ENCODE assay signal across 8 cellular contexts in the genomic region with DNA sequence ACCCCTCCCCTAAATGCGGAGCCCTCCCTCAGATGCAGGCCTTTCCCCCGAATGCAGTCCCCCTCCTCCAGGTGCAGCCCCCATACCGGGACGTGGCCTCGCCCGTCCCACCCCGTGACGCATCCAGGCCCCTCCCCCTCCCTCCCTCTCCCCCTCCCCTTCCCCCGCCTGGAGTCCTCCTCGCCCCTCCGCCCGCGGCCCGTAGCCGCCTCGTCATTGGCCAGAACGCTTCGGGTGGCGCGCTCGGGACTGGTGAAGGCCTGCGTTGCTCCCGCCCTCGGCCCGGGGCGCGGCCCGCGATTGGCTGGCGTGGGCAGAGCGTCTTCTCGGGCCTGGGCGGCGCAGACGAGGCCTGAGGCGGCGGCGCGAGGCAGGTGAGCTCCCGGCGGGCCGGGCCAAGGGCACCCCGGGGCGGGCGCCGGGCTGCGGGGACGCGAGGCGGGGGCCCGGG. TPM values are rescaled to one million over a fixed set of nuclear protein-coding genes. Genes with fewer than 3 reads are reported as not detected.
DNase-seq lines count a peak whose midpoint lies in the region; ATAC-seq and TF ChIP-seq lines count a peak whose summit lies in the region.

No MANE protein-coding gene starts in this region.

- H3K4me1 ChIP-seq in colonic mucosa (peaks cover 5% of the 10 kb centered on the region), left lung (peaks cover 19 to 45% of the 10 kb centered on the region in 2 donors)

- no peaks in the 10 kb centered on the region for H3K27me3 ChIP-seq in colonic mucosa
- peaks cover 0 to 36% of the 10 kb centered on the region in 2 donors for H3K27me3 ChIP-seq in left lung

- H3K27ac ChIP-seq in C4-2B: peak overlapping the region; percentile 86
- no peak overlapping the region for H3K27ac ChIP-seq in colonic mucosa
- no peak overlapping the region for H3K27ac ChIP-seq in left lung

- POLR2A ChIA-PET in activated CD4-positive, alpha-beta T cell treated with anti-CD3 and anti-CD28 coated beads, Interleukin-2, amount 10 ng/mL, durations not matched to agents 7 days and 5 days (lab: Charles Lee): no interaction called here

- ATAC-seq in GM19395 (IDR thresholded peaks at IDR 0.05; ENCODE audit: unreplicated experiment) (peak; percentile 80), HG03520 (IDR thresholded peaks at IDR 0.05; ENCODE audit: unreplicated experiment) (peak; percentile 82), left lung (peak; percentile 93)

- peak overlapping the region; percentile 73 for H3K4me3 Mint-ChIP-seq in activated CD4-positive, alpha-beta T cell treated with anti-CD3 and anti-CD28 coated beads, Interleukin-2, amount 10 ng/mL, durations not matched to agents 7 days and 5 days

- no peaks in the 10 kb centered on the region for H3K9me3 ChIP-seq in colonic mucosa
- no peaks in the 10 kb centered on the region for H3K9me3 ChIP-seq in left lung

- CTCF ChIA-PET in activated CD4-positive, alpha-beta T cell treated with anti-CD3 and anti-CD28 coated beads, Interleukin-2, amount 10 ng/mL, durations not matched to agents 7 days and 5 days (lab: Charles Lee): interaction anchor here (0.8 kb wide), 1 partner anchor 20 kb away, joined by 3 read pairs; no protein-coding TSS in a partner anchor

- no peaks in the 10 kb centered on the region for H3K36me3 ChIP-seq in colonic mucosa
- H3K36me3 ChIP-seq in left lung: no peaks in the 10 kb centered on the region

- H3K4me1 Mint-ChIP-seq in activated CD4-positive, alpha-beta T cell treated with anti-CD3 and anti-CD28 coated beads, Interleukin-2, amount 10 ng/mL, durations not matched to agents 7 days and 5 days: peaks cover 55% of the 10 kb centered on the region

- H3K9ac ChIP-seq in colonic mucosa (ENCODE audit: low read depth in 2 of 2, low read length in 2 of 2): peak overlapping the region; percentile 40 to 72

- H3K27ac Mint-ChIP-seq in activated CD4-positive, alpha-beta T cell treated with anti-CD3 and anti-CD28 coated beads, Interleukin-2, amount 10 ng/mL, durations not matched to agents 7 days and 5 days: peak overlapping the region; percentile 25

- peaks cover 17% of the 10 kb centered on the region for H3K36me3 Mint-ChIP-seq in activated CD4-positive, alpha-beta T cell treated with anti-CD3 and anti-CD28 coated beads, Interleukin-2, amount 10 ng/mL, durations not matched to agents 7 days and 5 days (ENCODE audit: low read depth)

- intact Hi-C loops in colonic mucosa (cut with DNase I) (no loop called here), left lung (cut with DNase I) (no loop called here)

- peak overlapping the region; percentile 48 for H3K4me3 ChIP-seq in colonic mucosa
- H3K4me3 ChIP-seq in left lung: peak overlapping the region; percentile 36 to 67

- DNase-seq in NCI-H69 (lab: John Stamatoyannopoulos, UW) (peak; percentile 100), colonic mucosa (peak; percentile 98), left lung (peak; percentile 97 to 98)
- DNase-seq in activated CD4-positive, alpha-beta T cell treated with anti-CD3 and anti-CD28 coated beads, Interleukin-2, amount 10 ng/mL, durations not matched to agents 7 days and 5 days: peak; percentile 97
- peak; percentile 97 for DNase-seq in stimulated activated CD4-positive, alpha-beta T cell treated with anti-CD3 and anti-CD28 coated beads, Interleukin-4, amount 100 ng/mL, for 1 hour

- no peaks in the 10 kb centered on the region for H3K9me3 Mint-ChIP-seq in activated CD4-positive, alpha-beta T cell treated with anti-CD3 and anti-CD28 coated beads, Interleukin-2, amount 10 ng/mL, durations not matched to agents 7 days and 5 days

- TF ChIP-seq CTCF in C4-2B (conservative IDR thresholded peaks at IDR 0.05) (no peak), colonic mucosa (IDR thresholded peaks at IDR 0.05) (no peak), left lung (IDR thresholded peaks at IDR 0.05) (no peak)

- peaks cover 24% of the 10 kb centered on the region for H3K27me3 Mint-ChIP-seq in activated CD4-positive, alpha-beta T cell treated with anti-CD3 and anti-CD28 coated beads, Interleukin-2, amount 10 ng/mL, durations not matched to agents 7 days and 5 days

RNA-seq across cellular contexts. Expression of gene SUN1, which starts 16.0 kb away (rescaled TPM):
- total RNA-seq in activated CD4-positive, alpha-beta T cell treated with anti-CD3 and anti-CD28 coated beads, Interleukin-2, amount 10 ng/mL, durations not matched to agents 7 days and 5 days: 10 to 100 TPM; 76.8 to 78.5 TPM
- total RNA-seq in colonic mucosa (100 to 1,000 TPM; 122 to 158 TPM), left lung (100 to 1,000 TPM; 101 to 109 TPM)
